ENCODE assay signal across 13 cellular contexts in genomic region chr21:45996311-45997204, GRCh38. TPM values are rescaled to one million over a fixed set of nuclear protein-coding genes. Genes with fewer than 3 reads are reported as not detected.
DNase-seq lines count a peak whose midpoint lies in the region; TF ChIP-seq lines count a peak whose summit lies in the region.
"Had no signal": no experiment of that assay in that cellular context is flagged by ENCODE, and none has a peak within 500 bp of the region (broad histone marks: within the 10 kb centered on the region; RNA-seq: fewer than 3 reads in every experiment).

No MANE protein-coding gene starts in this region.

- DNase-seq in BE2C = peak; percentile 8
- peak; percentile 14 for DNase-seq in glutamatergic neuron
- DNase-seq in ovary = peak in 4 of 5 donors; percentile 26 to 40 (median 30)
- DNase-seq in AG08396 (ENCODE audit: low spot score) = no peak
- DNase-seq in NCI-H128 (lab: John Stamatoyannopoulos, UW; ENCODE audit: unreplicated experiment) = no peak
- DNase-seq in kidney tubule cell (ENCODE audit: low spot score) = no peak
- DNase-seq in HPDE6-E6E7 (ENCODE audit: extremely low spot score) = no peak
- DNase-seq: activated CD4-positive, alpha-beta T cell treated with anti-CD3 and anti-CD28 coated beads, Interleukin-2, amount 10 ng/mL, durations not matched to agents 7 days and 5 days; H7 had no signal

- TF ChIP-seq EP300 in Ishikawa (IDR thresholded peaks at IDR 0.05; ENCODE audit: borderline replicate concordance) (no peak), ovary (IDR thresholded peaks at IDR 0.05) (no peak)

- intact Hi-C loops in ovary (cut with DNase I) = no loop called here

- no peak for TF ChIP-seq POLR2A in ovary (IDR thresholded peaks at IDR 0.05)

- H3K4me3 Mint-ChIP-seq in glutamatergic neuron (ENCODE audit: unreplicated experiment) = no peak overlapping the region
- H3K4me3 Mint-ChIP-seq: activated CD4-positive, alpha-beta T cell treated with anti-CD3 and anti-CD28 coated beads, Interleukin-2, amount 10 ng/mL, durations not matched to agents 7 days and 5 days; stimulated activated naive CD8-positive, alpha-beta T cell treated with anti-CD3 and anti-CD28 coated beads, Interleukin-15, Interleukin-2, amounts not matched to agents 100 ng/mL and 50 ng/mL, for 24 hours had no signal

- H3K36me3 Mint-ChIP-seq in glutamatergic neuron (ENCODE audit: unreplicated experiment) = peaks cover 5% of the 10 kb centered on the region
- H3K36me3 Mint-ChIP-seq: activated naive CD4-positive, alpha-beta T cell treated with anti-CD3 and anti-CD28 coated beads, Interleukin-2, amount 50 U/mL, for 72 hours had no signal

- H3K9me3 ChIP-seq in BE2C (no peaks in the 10 kb centered on the region), ovary (no peaks in the 10 kb centered on the region)

- H3K36me3 ChIP-seq in BE2C = no peaks in the 10 kb centered on the region
- H3K36me3 ChIP-seq in ovary = no peaks in the 10 kb centered on the region

- H3K27me3 Mint-ChIP-seq in glutamatergic neuron (ENCODE audit: unreplicated experiment) = peaks cover 10% of the 10 kb centered on the region
- H3K27me3 Mint-ChIP-seq: activated CD4-positive, alpha-beta T cell treated with anti-CD3 and anti-CD28 coated beads, Interleukin-2, amount 10 ng/mL, durations not matched to agents 7 days and 5 days; stimulated activated naive CD8-positive, alpha-beta T cell treated with anti-CD3 and anti-CD28 coated beads, Interleukin-15, Interleukin-2, amounts not matched to agents 100 ng/mL and 50 ng/mL, for 24 hours had no signal

- H3K27ac ChIP-seq in ovary = peak overlapping the region; percentile 14 to 34
- H3K27ac ChIP-seq: C4-2B had no signal

- TF ChIP-seq CTCF in BE2C (IDR thresholded peaks at IDR 0.05; ENCODE audit: low read depth, low read length) (no peak), glutamatergic neuron (IDR thresholded peaks at IDR 0.05; ENCODE audit: partially characterized antibody, unreplicated experiment) (no peak), ovary (IDR thresholded peaks at IDR 0.05) (no peak)

- no peak for TF ChIP-seq RAD21 in Ishikawa (IDR thresholded peaks at IDR 0.05; ENCODE audit: low read depth)

- H3K27ac Mint-ChIP-seq in glutamatergic neuron (ENCODE audit: unreplicated experiment) = no peak overlapping the region
- H3K27ac Mint-ChIP-seq: activated CD4-positive, alpha-beta T cell treated with anti-CD3 and anti-CD28 coated beads, Interleukin-2, amount 10 ng/mL, durations not matched to agents 7 days and 5 days; stimulated activated naive CD8-positive, alpha-beta T cell treated with anti-CD3 and anti-CD28 coated beads, Interleukin-15, Interleukin-2, amounts not matched to agents 100 ng/mL and 50 ng/mL, for 24 hours had no signal

- H3K27me3 ChIP-seq in BE2C = no peaks in the 10 kb centered on the region
- no peaks in the 10 kb centered on the region for H3K27me3 ChIP-seq in ovary

- H3K9me3 Mint-ChIP-seq in glutamatergic neuron (ENCODE audit: unreplicated experiment) = peaks cover 2% of the 10 kb centered on the region
- H3K9me3 Mint-ChIP-seq: activated CD4-positive, alpha-beta T cell treated with anti-CD3 and anti-CD28 coated beads, Interleukin-2, amount 10 ng/mL, durations not matched to agents 7 days and 5 days; activated naive CD4-positive, alpha-beta T cell treated with anti-CD3 and anti-CD28 coated beads, Interleukin-2, amount 50 U/mL, for 72 hours; stimulated activated naive CD8-positive, alpha-beta T cell treated with anti-CD3 and anti-CD28 coated beads, Interleukin-15, Interleukin-2, amounts not matched to agents 100 ng/mL and 50 ng/mL, for 24 hours had no signal

- H3K4me3 ChIP-seq in BE2C (ENCODE audit: low read depth, low read length) (no peak overlapping the region), ovary (no peak overlapping the region)

- H3K4me1 Mint-ChIP-seq in glutamatergic neuron (ENCODE audit: low read depth, unreplicated experiment) = peaks cover 7% of the 10 kb centered on the region
- H3K4me1 Mint-ChIP-seq: activated CD4-positive, alpha-beta T cell treated with anti-CD3 and anti-CD28 coated beads, Interleukin-2, amount 10 ng/mL, durations not matched to agents 7 days and 5 days had no signal

- 83 to 88% (median 86%) methylated on average over 23 to 27 of the region's 27 CpGs for WGBS in ovary, 3 donors

- no peaks in the 10 kb centered on the region; the same call in 1 of the 2 replicates for H3K4me1 ChIP-seq in BE2C
- no peaks in the 10 kb centered on the region for H3K4me1 ChIP-seq in ovary (ENCODE audit: insufficient read depth)

TF ChIP-seq in Ishikawa, 13 proteins besides CTCF, POLR2A, EP300 and RAD21:
- TF ChIP-seq MAX (IDR thresholded peaks at IDR 0.05) = no peak
- TF ChIP-seq FOXM1 (IDR thresholded peaks at IDR 0.05; ENCODE audit: borderline replicate concordance, low read depth) = no peak
- TF ChIP-seq EGR1 (IDR thresholded peaks at IDR 0.05) = no peak
- no peak for TF ChIP-seq NFIC (IDR thresholded peaks at IDR 0.05)
- TF ChIP-seq ZBTB7A (IDR thresholded peaks at IDR 0.05; ENCODE audit: low read depth) = peak; percentile 18; the same call in 1 of the 2 replicates

RNA-seq across cellular contexts. Expression of gene COL6A1, which starts 15.0 kb away (rescaled TPM):
- 158 TPM for polyA plus RNA-seq in BE2C (2012; ENCODE audit: insufficient read depth, insufficient read length, low read depth)
- total RNA-seq in glutamatergic neuron (ENCODE audit: unreplicated experiment) (407 TPM), ovary (100 to 1,000 TPM; 389 to 779 (median 731) TPM)
- polyA plus RNA-seq in ovary = 100 to 1,000 TPM; 112 to 905 TPM

Comparison
In these comparisons a context has a peak if more than half of its experiments do, and no peak if none do; other contexts are left out.
1. DNase-seq: peak in BE2C (single experiment), glutamatergic neuron (single experiment) and ovary (4 of 5); none in AG08396 (single experiment), NCI-H128 (single experiment), kidney tubule cell (single experiment) and HPDE6-E6E7 (single experiment).